9 cellular contexts compared by ENCODE assay signal in genomic region chr1:101262601-101263348, GRCh38. TPM values are rescaled to one million over a fixed set of nuclear protein-coding genes. Genes with fewer than 3 reads are reported as not detected.
DNase-seq lines count a peak whose midpoint lies in the region; ATAC-seq and TF ChIP-seq lines count a peak whose summit lies in the region.
"Had no signal": no experiment of that assay in that cellular context is flagged by ENCODE, and none has a peak within 500 bp of the region (broad histone marks: within the 10 kb centered on the region; RNA-seq: fewer than 3 reads in every experiment).

No MANE protein-coding gene starts in this region.

- peaks cover 3% of the 10 kb centered on the region for H3K36me3 Mint-ChIP-seq in CD4-positive, CD25-positive, alpha-beta regulatory T cell
- no peaks in the 10 kb centered on the region for H3K36me3 Mint-ChIP-seq in activated CD4-positive, alpha-beta memory T cell treated with anti-CD3 and anti-CD28 coated beads for 36 hours

- intact Hi-C loops in activated CD4-positive, alpha-beta memory T cell treated with anti-CD3 and anti-CD28 coated beads for 36 hours (cut with micrococcal nuclease) = loop anchor here (1.0 to 10.0 kb wide), 2 partner anchors 29 to 818 kb away; no protein-coding TSS in a partner anchor
- intact Hi-C loops in A673 (cut with micrococcal nuclease; ENCODE audit: unreplicated experiment) = no loop called here

- H3K4me1 Mint-ChIP-seq in CD4-positive, CD25-positive, alpha-beta regulatory T cell = peaks cover 54 to 92% (median 72%) of the 10 kb centered on the region in 4 donors
- H3K4me1 Mint-ChIP-seq in activated CD4-positive, alpha-beta memory T cell treated with anti-CD3 and anti-CD28 coated beads for 36 hours (ENCODE audit: low read depth) = peaks cover 83% of the 10 kb centered on the region

- H3K9me3 Mint-ChIP-seq in CD4-positive, CD25-positive, alpha-beta regulatory T cell = peaks cover 0 to 3% (median 0%) of the 10 kb centered on the region in 7 donors
- no peaks in the 10 kb centered on the region for H3K9me3 Mint-ChIP-seq in activated CD4-positive, alpha-beta memory T cell treated with anti-CD3 and anti-CD28 coated beads for 36 hours

- ATAC-seq in CD4-positive, CD25-positive, alpha-beta regulatory T cell (ENCODE audit: low read depth in 2 of 2) = peak; percentile 33 to 55
- peak; percentile 28 for ATAC-seq in HG03108 (IDR thresholded peaks at IDR 0.05; ENCODE audit: unreplicated experiment)
- no peak for ATAC-seq in GM18517 (IDR thresholded peaks at IDR 0.05; ENCODE audit: unreplicated experiment)

- no peaks in the 10 kb centered on the region for H3K27me3 ChIP-seq in CD4-positive, CD25-positive, alpha-beta regulatory T cell (ENCODE audit: control insufficient read depth, insufficient read depth, low read length)
- H3K27me3 ChIP-seq in A673 (replicated peaks; ENCODE audit: insufficient read depth, low read depth, low read length, poor library complexity) = no peaks in the 10 kb centered on the region

- H3K36me3 ChIP-seq in CD4-positive, CD25-positive, alpha-beta regulatory T cell (ENCODE audit: control insufficient read depth, insufficient read depth, low read length) = no peaks in the 10 kb centered on the region
- H3K36me3 ChIP-seq in A673 (ENCODE audit: insufficient read depth, low read length, poor library complexity, severe bottlenecking) = no peaks in the 10 kb centered on the region

- peaks cover 87% of the 10 kb centered on the region for H3K4me1 ChIP-seq in CD4-positive, CD25-positive, alpha-beta regulatory T cell (ENCODE audit: control insufficient read depth, insufficient read depth, low read length, poor library complexity, severe bottlenecking)
- H3K4me1 ChIP-seq in A673 (ENCODE audit: insufficient read depth, low read length, poor library complexity, severe bottlenecking) = no peaks in the 10 kb centered on the region

- CTCF ChIA-PET in activated CD4-positive, alpha-beta memory T cell treated with anti-CD3 and anti-CD28 coated beads for 36 hours (lab: Charles Lee) = interaction anchor here (0.6 to 2.3 kb wide), 6 partner anchors 23 to 127 kb away, joined by 3 to 13 read pairs (median 4); no protein-coding TSS in a partner anchor
- CTCF ChIA-PET in A673 (lab: Charles Lee) = interaction anchor here (1.3 kb wide), 1 partner anchor 26 kb away, joined by 4 read pairs; no protein-coding TSS in a partner anchor

- peak overlapping the region; percentile 61 for H3K4me3 ChIP-seq in CD4-positive, CD25-positive, alpha-beta regulatory T cell (ENCODE audit: low read depth, low read length)
- no peak overlapping the region for H3K4me3 ChIP-seq in A673 (ENCODE audit: low read depth, low read length, poor library complexity, severe bottlenecking)

- H3K27me3 Mint-ChIP-seq in CD4-positive, CD25-positive, alpha-beta regulatory T cell = no peaks in the 10 kb centered on the region
- H3K27me3 Mint-ChIP-seq in activated CD4-positive, alpha-beta memory T cell treated with anti-CD3 and anti-CD28 coated beads for 36 hours = no peaks in the 10 kb centered on the region

- POLR2A ChIA-PET in activated CD4-positive, alpha-beta memory T cell treated with anti-CD3 and anti-CD28 coated beads for 36 hours (lab: Charles Lee) = no interaction called here
- POLR2A ChIA-PET in A673 (lab: Charles Lee; ENCODE audit: low non-redundant PET) = no interaction called here

- H3K4me3 Mint-ChIP-seq in CD4-positive, CD25-positive, alpha-beta regulatory T cell = peak overlapping the region; percentile 64 to 76 (median 71)
- peak overlapping the region; percentile 58 for H3K4me3 Mint-ChIP-seq in activated CD4-positive, alpha-beta memory T cell treated with anti-CD3 and anti-CD28 coated beads for 36 hours

- no TSS peak for BruUV-seq in A673 (replicated peaks; lab: Mats Ljungman, UMichigan)

- DNase-seq in CD4-positive, CD25-positive, alpha-beta regulatory T cell = peak in 2 of 3 donors; percentile 37 to 58
- no peak for DNase-seq in activated CD4-positive, alpha-beta memory T cell treated with anti-CD3 and anti-CD28 coated beads for 36 hours
- DNase-seq in lung microvascular endothelial cell (ENCODE audit: low read depth in 2 of 2) (peak; percentile 12 to 41), cerebellum (ENCODE audit: low spot score) (no peak), DMS79 treated with DMSO at 0.1 percent for 48 hours (lab: John Stamatoyannopoulos, UW) (no peak), A673 (ENCODE audit: low spot score) (no peak)
- DNase-seq: activated CD4-positive, CD25-positive, alpha-beta regulatory T cell had no signal

- no peak for TF ChIP-seq CTCF in A673 (conservative IDR thresholded peaks at IDR 0.05; ENCODE audit: low read depth, low read length)

- peak overlapping the region; percentile 15 for H3K27ac ChIP-seq in CD4-positive, CD25-positive, alpha-beta regulatory T cell (ENCODE audit: insufficient read depth, low read length, poor library complexity, severe bottlenecking)
- H3K27ac ChIP-seq in A673 (ENCODE audit: low read depth, low read length, poor library complexity, severe bottlenecking) = no peak overlapping the region

- H3K9me3 ChIP-seq in CD4-positive, CD25-positive, alpha-beta regulatory T cell (ENCODE audit: control insufficient read depth in 2 of 2, low read length in 2 of 2) = no peaks in the 10 kb centered on the region
- no peaks in the 10 kb centered on the region for H3K9me3 ChIP-seq in A673 (ENCODE audit: low read depth, low read length, poor library complexity, severe bottlenecking)

- peak overlapping the region; percentile 81 to 94 (median 84) for H3K27ac Mint-ChIP-seq in CD4-positive, CD25-positive, alpha-beta regulatory T cell
- peak overlapping the region; percentile 75 for H3K27ac Mint-ChIP-seq in activated CD4-positive, alpha-beta memory T cell treated with anti-CD3 and anti-CD28 coated beads for 36 hours

RNA-seq across cellular contexts. Expression of gene S1PR1, which starts 26.0 kb away (rescaled TPM):
- 191 TPM for total RNA-seq in CD4-positive, CD25-positive, alpha-beta regulatory T cell
- polyA plus RNA-seq in CD4-positive, CD25-positive, alpha-beta regulatory T cell = 100 to 1,000 TPM; 131 to 165 (median 151) TPM
- 100 to 1,000 TPM; 134 to 140 TPM for total RNA-seq in activated CD4-positive, alpha-beta memory T cell treated with anti-CD3 and anti-CD28 coated beads for 36 hours
- 162 and 284 TPM in 2 replicates for total RNA-seq in lung microvascular endothelial cell
- total RNA-seq in cerebellum = 38.3 TPM
- 0.85 and 1.1 TPM in 2 replicates for total RNA-seq in A673 (2021)

Comparison
In these comparisons a context has a peak if more than half of its experiments do, and no peak if none do; other contexts are left out.
1. DNase-seq: peak in CD4-positive, CD25-positive, alpha-beta regulatory T cell (2 of 3) and lung microvascular endothelial cell (2 of 2); none in activated CD4-positive, alpha-beta memory T cell treated with anti-CD3 and anti-CD28 coated beads for 36 hours (single experiment), cerebellum (single experiment), DMS79 treated with DMSO at 0.1 percent for 48 hours (single experiment) and A673 (single experiment).
2. RNA of gene S1PR1, which starts 26.0 kb away (total RNA-seq): 162 to 284 TPM in lung microvascular endothelial cell, 191 TPM in CD4-positive, CD25-positive, alpha-beta regulatory T cell (single experiment), 134 to 140 TPM in activated CD4-positive, alpha-beta memory T cell treated with anti-CD3 and anti-CD28 coated beads for 36 hours and 38.3 TPM in cerebellum (single experiment); 0.85 to 1.1 TPM in A673; every median in the first group is over 10 times any median in the second.